Comparison of ENCODE assay signal across 1 cellular context in the genomic region with DNA sequence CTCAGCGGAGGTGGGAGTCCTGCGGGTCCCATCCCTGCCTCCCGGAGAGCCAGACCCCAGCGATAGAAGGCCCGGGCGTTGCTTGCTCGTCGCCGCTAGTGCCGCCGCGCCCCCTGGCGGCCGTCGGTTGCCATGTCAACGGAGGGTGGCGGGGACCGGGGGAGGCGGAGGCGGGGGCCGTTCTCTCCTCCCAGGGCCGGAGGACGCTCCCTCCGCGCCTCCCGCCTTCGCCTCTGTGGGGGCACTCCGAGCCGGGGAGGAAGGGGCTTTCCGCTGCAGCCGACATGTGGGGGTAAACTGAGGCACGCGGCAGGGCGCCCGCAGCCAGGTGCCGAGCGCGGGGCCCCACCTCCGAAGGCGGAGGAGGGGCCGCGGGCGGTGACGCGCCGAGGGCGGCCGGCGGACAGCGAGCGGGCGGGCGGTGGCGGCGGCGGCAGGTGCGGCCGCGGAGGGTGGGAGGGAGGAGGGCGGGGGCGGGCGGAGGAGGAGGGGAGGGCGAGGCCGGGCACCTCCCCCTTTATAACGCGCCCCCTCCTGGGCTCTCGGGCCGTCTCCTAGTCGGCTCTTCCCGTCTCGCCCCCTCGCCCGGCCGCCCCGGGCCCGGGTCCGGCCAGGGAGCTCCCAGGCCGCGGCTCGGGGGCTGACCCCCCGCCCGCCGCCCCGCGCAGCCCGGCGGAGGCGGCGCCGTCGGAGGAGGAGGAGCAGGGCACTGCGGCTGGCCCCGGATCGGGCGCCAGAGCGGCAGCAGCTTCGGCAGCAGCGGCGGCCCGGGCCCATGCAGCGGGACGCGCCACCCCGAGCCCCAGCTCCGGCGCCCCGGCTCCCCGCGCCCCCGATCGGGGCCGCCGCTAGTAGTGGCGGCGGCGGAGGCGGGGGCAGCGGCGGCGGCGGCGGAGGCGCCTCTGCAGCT.
TF ChIP-seq lines count a peak whose summit lies in the region.

No MANE protein-coding gene starts in this region.

TF ChIP-seq in HEK293, 187 proteins besides CTCF, POLR2A, EP300 and RAD21 (continued from another document and continues in another):
- TF ChIP-seq, protein P1, sequence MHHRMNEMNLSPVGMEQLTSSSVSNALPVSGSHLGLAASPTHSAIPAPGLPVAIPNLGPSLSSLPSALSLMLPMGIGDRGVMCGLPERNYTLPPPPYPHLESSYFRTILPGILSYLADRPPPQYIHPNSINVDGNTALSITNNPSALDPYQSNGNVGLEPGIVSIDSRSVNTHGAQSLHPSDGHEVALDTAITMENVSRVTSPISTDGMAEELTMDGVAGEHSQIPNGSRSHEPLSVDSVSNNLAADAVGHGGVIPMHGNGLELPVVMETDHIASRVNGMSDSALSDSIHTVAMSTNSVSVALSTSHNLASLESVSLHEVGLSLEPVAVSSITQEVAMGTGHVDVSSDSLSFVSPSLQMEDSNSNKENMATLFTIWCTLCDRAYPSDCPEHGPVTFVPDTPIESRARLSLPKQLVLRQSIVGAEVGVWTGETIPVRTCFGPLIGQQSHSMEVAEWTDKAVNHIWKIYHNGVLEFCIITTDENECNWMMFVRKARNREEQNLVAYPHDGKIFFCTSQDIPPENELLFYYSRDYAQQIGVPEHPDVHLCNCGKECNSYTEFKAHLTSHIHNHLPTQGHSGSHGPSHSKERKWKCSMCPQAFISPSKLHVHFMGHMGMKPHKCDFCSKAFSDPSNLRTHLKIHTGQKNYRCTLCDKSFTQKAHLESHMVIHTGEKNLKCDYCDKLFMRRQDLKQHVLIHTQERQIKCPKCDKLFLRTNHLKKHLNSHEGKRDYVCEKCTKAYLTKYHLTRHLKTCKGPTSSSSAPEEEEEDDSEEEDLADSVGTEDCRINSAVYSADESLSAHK (tag by site-specific recombination; IDR thresholded peaks at IDR 0.05): no peak
- no peak for TF ChIP-seq ZNF670 (tag by site-specific recombination; IDR thresholded peaks at IDR 0.05; ENCODE audit: low read depth)
- TF ChIP-seq YY2 (tag by site-specific recombination; IDR thresholded peaks at IDR 0.05): no peak
- no peak for TF ChIP-seq SP7 (tag by site-specific recombination; IDR thresholded peaks at IDR 0.05)
- no peak for TF ChIP-seq ZNF302 (tag by site-specific recombination; IDR thresholded peaks at IDR 0.05; ENCODE audit: low read depth)
- TF ChIP-seq, protein P2, sequence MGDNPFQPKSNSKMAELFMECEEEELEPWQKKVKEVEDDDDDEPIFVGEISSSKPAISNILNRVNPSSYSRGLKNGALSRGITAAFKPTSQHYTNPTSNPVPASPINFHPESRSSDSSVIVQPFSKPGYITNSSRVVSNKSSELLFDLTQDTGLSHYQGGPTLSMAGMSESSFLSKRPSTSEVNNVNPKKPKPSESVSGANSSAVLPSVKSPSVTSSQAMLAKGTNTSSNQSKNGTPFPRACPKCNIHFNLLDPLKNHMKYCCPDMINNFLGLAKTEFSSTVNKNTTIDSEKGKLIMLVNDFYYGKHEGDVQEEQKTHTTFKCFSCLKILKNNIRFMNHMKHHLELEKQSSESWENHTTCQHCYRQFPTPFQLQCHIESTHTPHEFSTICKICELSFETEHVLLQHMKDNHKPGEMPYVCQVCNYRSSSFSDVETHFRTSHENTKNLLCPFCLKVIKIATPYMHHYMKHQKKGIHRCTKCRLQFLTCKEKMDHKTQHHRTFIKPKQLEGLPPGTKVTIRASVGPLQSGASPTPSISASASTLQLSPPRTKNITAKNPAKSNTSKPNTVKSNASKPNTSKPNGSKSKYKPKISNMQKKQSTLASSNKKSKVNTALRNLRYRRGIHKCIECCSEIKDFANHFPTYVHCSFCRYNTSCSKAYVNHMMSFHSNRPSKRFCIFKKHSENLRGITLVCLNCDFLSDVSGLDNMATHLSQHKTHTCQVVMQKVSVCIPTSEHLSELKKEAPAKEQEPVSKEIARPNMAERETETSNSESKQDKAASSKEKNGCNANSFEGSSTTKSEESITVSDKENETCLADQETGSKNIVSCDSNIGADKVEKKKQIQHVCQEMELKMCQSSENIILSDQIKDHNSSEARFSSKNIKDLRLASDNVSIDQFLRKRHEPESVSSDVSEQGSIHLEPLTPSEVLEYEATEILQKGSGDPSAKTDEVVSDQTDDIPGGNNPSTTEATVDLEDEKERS (tag by site-specific recombination; IDR thresholded peaks at IDR 0.05): no peak
- peak; percentile 71 for TF ChIP-seq KLF8 (tag by site-specific recombination; IDR thresholded peaks at IDR 0.05)
- TF ChIP-seq, protein P3, sequence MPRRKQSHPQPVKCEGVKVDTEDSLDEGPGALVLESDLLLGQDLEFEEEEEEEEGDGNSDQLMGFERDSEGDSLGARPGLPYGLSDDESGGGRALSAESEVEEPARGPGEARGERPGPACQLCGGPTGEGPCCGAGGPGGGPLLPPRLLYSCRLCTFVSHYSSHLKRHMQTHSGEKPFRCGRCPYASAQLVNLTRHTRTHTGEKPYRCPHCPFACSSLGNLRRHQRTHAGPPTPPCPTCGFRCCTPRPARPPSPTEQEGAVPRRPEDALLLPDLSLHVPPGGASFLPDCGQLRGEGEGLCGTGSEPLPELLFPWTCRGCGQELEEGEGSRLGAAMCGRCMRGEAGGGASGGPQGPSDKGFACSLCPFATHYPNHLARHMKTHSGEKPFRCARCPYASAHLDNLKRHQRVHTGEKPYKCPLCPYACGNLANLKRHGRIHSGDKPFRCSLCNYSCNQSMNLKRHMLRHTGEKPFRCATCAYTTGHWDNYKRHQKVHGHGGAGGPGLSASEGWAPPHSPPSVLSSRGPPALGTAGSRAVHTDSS (tag by site-specific recombination; IDR thresholded peaks at IDR 0.05): no peak
- TF ChIP-seq ZNF624 (tag by site-specific recombination; IDR thresholded peaks at IDR 0.05): no peak
- no peak for TF ChIP-seq ZXDB (tag by site-specific recombination; IDR thresholded peaks at IDR 0.05)
- TF ChIP-seq KLF16 (tag by site-specific recombination; IDR thresholded peaks at IDR 0.05): peak; percentile 45; the same call in 1 of the 2 replicates
- no peak for TF ChIP-seq ZNF239 (tag by site-specific recombination; IDR thresholded peaks at IDR 0.05)
- TF ChIP-seq, protein P4, sequence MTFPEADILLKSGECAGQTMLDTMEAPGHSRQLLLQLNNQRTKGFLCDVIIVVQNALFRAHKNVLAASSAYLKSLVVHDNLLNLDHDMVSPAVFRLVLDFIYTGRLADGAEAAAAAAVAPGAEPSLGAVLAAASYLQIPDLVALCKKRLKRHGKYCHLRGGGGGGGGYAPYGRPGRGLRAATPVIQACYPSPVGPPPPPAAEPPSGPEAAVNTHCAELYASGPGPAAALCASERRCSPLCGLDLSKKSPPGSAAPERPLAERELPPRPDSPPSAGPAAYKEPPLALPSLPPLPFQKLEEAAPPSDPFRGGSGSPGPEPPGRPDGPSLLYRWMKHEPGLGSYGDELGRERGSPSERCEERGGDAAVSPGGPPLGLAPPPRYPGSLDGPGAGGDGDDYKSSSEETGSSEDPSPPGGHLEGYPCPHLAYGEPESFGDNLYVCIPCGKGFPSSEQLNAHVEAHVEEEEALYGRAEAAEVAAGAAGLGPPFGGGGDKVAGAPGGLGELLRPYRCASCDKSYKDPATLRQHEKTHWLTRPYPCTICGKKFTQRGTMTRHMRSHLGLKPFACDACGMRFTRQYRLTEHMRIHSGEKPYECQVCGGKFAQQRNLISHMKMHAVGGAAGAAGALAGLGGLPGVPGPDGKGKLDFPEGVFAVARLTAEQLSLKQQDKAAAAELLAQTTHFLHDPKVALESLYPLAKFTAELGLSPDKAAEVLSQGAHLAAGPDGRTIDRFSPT (tag by site-specific recombination; IDR thresholded peaks at IDR 0.05): no peak
- no peak for TF ChIP-seq ZNF184 (tag by site-specific recombination; IDR thresholded peaks at IDR 0.05)
- TF ChIP-seq ZNF112 (tag by site-specific recombination; IDR thresholded peaks at IDR 0.05): no peak
- no peak for TF ChIP-seq WT1 (tag by site-specific recombination; IDR thresholded peaks at IDR 0.05)
- no peak for TF ChIP-seq FEZF1 (tag by site-specific recombination; IDR thresholded peaks at IDR 0.05)
- no peak for TF ChIP-seq ZNF555 (tag by site-specific recombination; conservative IDR thresholded peaks at IDR 0.05)
- no peak for TF ChIP-seq ZNF10 (tag by site-specific recombination; IDR thresholded peaks at IDR 0.05)
- TF ChIP-seq ZNF792 (tag by site-specific recombination; IDR thresholded peaks at IDR 0.05): no peak
- TF ChIP-seq, protein P5, sequence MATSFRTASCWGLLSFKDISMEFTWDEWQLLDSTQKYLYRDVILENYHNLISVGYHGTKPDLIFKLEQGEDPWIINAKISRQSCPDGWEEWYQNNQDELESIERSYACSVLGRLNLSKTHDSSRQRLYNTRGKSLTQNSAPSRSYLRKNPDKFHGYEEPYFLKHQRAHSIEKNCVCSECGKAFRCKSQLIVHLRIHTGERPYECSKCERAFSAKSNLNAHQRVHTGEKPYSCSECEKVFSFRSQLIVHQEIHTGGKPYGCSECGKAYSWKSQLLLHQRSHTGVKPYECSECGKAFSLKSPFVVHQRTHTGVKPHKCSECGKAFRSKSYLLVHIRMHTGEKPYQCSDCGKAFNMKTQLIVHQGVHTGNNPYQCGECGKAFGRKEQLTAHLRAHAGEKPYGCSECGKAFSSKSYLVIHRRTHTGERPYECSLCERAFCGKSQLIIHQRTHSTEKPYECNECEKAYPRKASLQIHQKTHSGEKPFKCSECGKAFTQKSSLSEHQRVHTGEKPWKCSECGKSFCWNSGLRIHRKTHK (tag by site-specific recombination; IDR thresholded peaks at IDR 0.05): no peak
- no peak for TF ChIP-seq ZBTB1 (tag by site-specific recombination; IDR thresholded peaks at IDR 0.05)
- TF ChIP-seq ZNF133 (tag by site-specific recombination; IDR thresholded peaks at IDR 0.05): no peak
- TF ChIP-seq ZNF140 (tag by site-specific recombination; IDR thresholded peaks at IDR 0.05): no peak
- TF ChIP-seq ZNF623 (tag by site-specific recombination; IDR thresholded peaks at IDR 0.05): no peak
- TF ChIP-seq, protein P6, sequence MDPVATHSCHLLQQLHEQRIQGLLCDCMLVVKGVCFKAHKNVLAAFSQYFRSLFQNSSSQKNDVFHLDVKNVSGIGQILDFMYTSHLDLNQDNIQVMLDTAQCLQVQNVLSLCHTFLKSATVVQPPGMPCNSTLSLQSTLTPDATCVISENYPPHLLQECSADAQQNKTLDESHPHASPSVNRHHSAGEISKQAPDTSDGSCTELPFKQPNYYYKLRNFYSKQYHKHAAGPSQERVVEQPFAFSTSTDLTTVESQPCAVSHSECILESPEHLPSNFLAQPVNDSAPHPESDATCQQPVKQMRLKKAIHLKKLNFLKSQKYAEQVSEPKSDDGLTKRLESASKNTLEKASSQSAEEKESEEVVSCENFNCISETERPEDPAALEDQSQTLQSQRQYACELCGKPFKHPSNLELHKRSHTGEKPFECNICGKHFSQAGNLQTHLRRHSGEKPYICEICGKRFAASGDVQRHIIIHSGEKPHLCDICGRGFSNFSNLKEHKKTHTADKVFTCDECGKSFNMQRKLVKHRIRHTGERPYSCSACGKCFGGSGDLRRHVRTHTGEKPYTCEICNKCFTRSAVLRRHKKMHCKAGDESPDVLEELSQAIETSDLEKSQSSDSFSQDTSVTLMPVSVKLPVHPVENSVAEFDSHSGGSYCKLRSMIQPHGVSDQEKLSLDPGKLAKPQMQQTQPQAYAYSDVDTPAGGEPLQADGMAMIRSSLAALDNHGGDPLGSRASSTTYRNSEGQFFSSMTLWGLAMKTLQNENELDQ (tag by site-specific recombination; IDR thresholded peaks at IDR 0.05; ENCODE audit: low read depth): no peak
- TF ChIP-seq ZNF626 (tag by site-specific recombination; IDR thresholded peaks at IDR 0.05): no peak
- TF ChIP-seq ZNF24 (tag by site-specific recombination; IDR thresholded peaks at IDR 0.05): no peak
- TF ChIP-seq, protein P7, sequence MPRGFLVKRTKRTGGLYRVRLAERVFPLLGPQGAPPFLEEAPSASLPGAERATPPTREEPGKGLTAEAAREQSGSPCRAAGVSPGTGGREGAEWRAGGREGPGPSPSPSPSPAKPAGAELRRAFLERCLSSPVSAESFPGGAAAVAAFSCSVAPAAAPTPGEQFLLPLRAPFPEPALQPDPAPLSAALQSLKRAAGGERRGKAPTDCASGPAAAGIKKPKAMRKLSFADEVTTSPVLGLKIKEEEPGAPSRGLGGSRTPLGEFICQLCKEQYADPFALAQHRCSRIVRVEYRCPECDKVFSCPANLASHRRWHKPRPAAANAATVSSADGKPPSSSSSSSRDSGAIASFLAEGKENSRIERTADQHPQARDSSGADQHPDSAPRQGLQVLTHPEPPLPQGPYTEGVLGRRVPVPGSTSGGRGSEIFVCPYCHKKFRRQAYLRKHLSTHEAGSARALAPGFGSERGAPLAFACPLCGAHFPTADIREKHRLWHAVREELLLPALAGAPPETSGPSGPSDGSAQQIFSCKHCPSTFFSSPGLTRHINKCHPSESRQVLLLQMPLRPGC (tag by site-specific recombination; IDR thresholded peaks at IDR 0.05): no peak
- TF ChIP-seq ZNF174 (tag by site-specific recombination; IDR thresholded peaks at IDR 0.05): no peak
- TF ChIP-seq ZNF548 (tag by site-specific recombination; IDR thresholded peaks at IDR 0.05): no peak
- peak; percentile 54 for TF ChIP-seq SP3 (tag by site-specific recombination; IDR thresholded peaks at IDR 0.05)
- no peak for TF ChIP-seq ZNF324 (tag by site-specific recombination; IDR thresholded peaks at IDR 0.05)
- no peak for TF ChIP-seq TRIM28 (IDR thresholded peaks at IDR 0.05; ENCODE audit: borderline replicate concordance, low read length)
- TF ChIP-seq, protein P8, sequence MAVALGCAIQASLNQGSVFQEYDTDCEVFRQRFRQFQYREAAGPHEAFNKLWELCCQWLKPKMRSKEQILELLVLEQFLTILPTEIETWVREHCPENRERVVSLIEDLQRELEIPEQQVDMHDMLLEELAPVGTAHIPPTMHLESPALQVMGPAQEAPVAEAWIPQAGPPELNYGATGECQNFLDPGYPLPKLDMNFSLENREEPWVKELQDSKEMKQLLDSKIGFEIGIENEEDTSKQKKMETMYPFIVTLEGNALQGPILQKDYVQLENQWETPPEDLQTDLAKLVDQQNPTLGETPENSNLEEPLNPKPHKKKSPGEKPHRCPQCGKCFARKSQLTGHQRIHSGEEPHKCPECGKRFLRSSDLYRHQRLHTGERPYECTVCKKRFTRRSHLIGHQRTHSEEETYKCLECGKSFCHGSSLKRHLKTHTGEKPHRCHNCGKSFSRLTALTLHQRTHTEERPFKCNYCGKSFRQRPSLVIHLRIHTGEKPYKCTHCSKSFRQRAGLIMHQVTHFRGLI (tag by site-specific recombination; IDR thresholded peaks at IDR 0.05): peak; percentile 68; the same call in 1 of the 2 replicates
- TF ChIP-seq ZNF768 (tag by site-specific recombination; IDR thresholded peaks at IDR 0.05): no peak
- TF ChIP-seq ZNF16 (tag by site-specific recombination; IDR thresholded peaks at IDR 0.05; ENCODE audit: low read depth): no peak
